ENCODE assay signal across 1 cellular context in genomic region chr5:1371191-1371590, GRCh38.
TF ChIP-seq lines count a peak whose summit lies in the region.

No MANE protein-coding gene starts in this region.

TF ChIP-seq in H1, 55 proteins besides CTCF, POLR2A, EP300 and RAD21:
- TF ChIP-seq POU5F1 (IDR thresholded peaks at IDR 0.05; ENCODE audit: low read depth, low read length), result no peak
- no peak for TF ChIP-seq KDM1A (IDR thresholded peaks at IDR 0.05; ENCODE audit: borderline replicate concordance, low read length)
- TF ChIP-seq CTBP2 (IDR thresholded peaks at IDR 0.05; ENCODE audit: borderline replicate concordance, insufficient read depth, insufficient read length, low read length), result no peak
- TF ChIP-seq CEBPB (IDR thresholded peaks at IDR 0.05; ENCODE audit: low read depth, low read length), result no peak
